22 cellular contexts compared by ENCODE assay signal in the genomic region with DNA sequence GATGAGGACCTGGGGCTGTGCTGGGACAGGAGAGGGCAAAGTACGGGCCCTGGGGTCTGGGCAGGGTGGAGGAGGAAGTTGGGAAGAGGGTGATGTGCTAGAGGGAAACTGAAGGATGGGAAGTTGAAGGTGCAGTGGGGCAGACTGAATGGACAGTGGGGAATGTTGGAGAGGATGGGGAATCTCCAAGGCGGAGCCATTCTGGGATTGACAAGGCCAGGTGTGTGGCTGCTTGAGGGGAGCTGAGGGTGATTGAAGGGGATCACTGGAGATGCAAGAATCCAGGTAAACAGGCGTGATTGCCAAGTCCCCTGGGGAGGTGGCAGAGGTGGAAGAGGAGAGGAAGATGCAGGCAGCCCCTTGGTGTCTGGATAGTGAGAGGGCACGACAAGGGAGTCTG.
"Had no signal": no experiment of that assay in that cellular context is flagged by ENCODE, and none has a peak within 500 bp of the region (broad histone marks: within the 10 kb centered on the region; RNA-seq: fewer than 3 reads in every experiment).

No MANE protein-coding gene starts in this region.

- H3K4me1 ChIP-seq: testis had no signal

- DNase-seq: activated CD4-positive, alpha-beta T cell treated with anti-CD3 and anti-CD28 coated beads, Interleukin-2, amount 10 ng/mL, durations not matched to agents 24 days and 14 days; activated gamma-delta T cell treated with Interleukin-2 at 50 U/mL for 16 hours; activated naive CD8-positive, alpha-beta T cell treated with anti-CD3 and anti-CD28 coated beads, Interleukin-2, amount 10 ng/mL, durations not matched to agents 7 days and 5 days; anterior cingulate cortex; brain microvascular endothelial cell; central memory CD4-positive, alpha-beta T cell; dorsolateral prefrontal cortex; endodermal cell; foreskin fibroblast; glutamatergic neuron; hippocampal formation; islet precursor cell; SK-N-SH; T-cell; T-helper 9 cell; testis had no signal

- H3K9me3 ChIP-seq: SK-N-SH, testis had no signal

- H3K4me3 ChIP-seq: dorsolateral prefrontal cortex, lung, testis had no signal

- H3K4me1 Mint-ChIP-seq: activated CD4-positive, alpha-beta T cell treated with anti-CD3 and anti-CD28 coated beads, Interleukin-2, amount 10 ng/mL, durations not matched to agents 24 days and 14 days; endodermal cell; mesothelial cell of epicardium; neural crest cell had no signal

- ATAC-seq: T-cell had no signal

- H3K4me3 Mint-ChIP-seq: activated CD4-positive, alpha-beta T cell treated with anti-CD3 and anti-CD28 coated beads, Interleukin-2, amount 10 ng/mL, durations not matched to agents 24 days and 14 days; activated naive CD8-positive, alpha-beta T cell treated with anti-CD3 and anti-CD28 coated beads, Interleukin-2, amount 10 ng/mL, durations not matched to agents 7 days and 5 days; activated T-helper 1 cell treated with anti-CD3 and anti-CD28 coated beads, Interleukin-12 subunit alpha, Interleukin-12 subunit beta, Interleukin-2, Interleukin-4 antibody, amounts not matched to agents 30 ng/mL and 10 ng/mL and 1 ng/mL, durations not matched to agents 14 hours and 24 hours and 36 hours; endodermal cell; mesothelial cell of epicardium; neural crest cell; T-cell; type B pancreatic cell had no signal

- H3K27me3 Mint-ChIP-seq: activated CD4-positive, alpha-beta T cell treated with anti-CD3 and anti-CD28 coated beads, Interleukin-2, amount 10 ng/mL, durations not matched to agents 24 days and 14 days; activated naive CD8-positive, alpha-beta T cell treated with anti-CD3 and anti-CD28 coated beads, Interleukin-2, amount 10 ng/mL, durations not matched to agents 7 days and 5 days; progenitor cell of endocrine pancreas; T-cell; type B pancreatic cell had no signal

- H3K9me3 Mint-ChIP-seq: activated CD4-positive, alpha-beta T cell treated with anti-CD3 and anti-CD28 coated beads, Interleukin-2, amount 10 ng/mL, durations not matched to agents 24 days and 14 days; activated naive CD8-positive, alpha-beta T cell treated with anti-CD3 and anti-CD28 coated beads, Interleukin-2, amount 10 ng/mL, durations not matched to agents 7 days and 5 days; activated T-helper 1 cell treated with anti-CD3 and anti-CD28 coated beads, Interleukin-12 subunit alpha, Interleukin-12 subunit beta, Interleukin-2, Interleukin-4 antibody, amounts not matched to agents 30 ng/mL and 10 ng/mL and 1 ng/mL, durations not matched to agents 14 hours and 24 hours and 36 hours; endodermal cell; mesothelial cell of epicardium; neural crest cell; T-cell; type B pancreatic cell had no signal

- H3K27ac Mint-ChIP-seq: activated CD4-positive, alpha-beta T cell treated with anti-CD3 and anti-CD28 coated beads, Interleukin-2, amount 10 ng/mL, durations not matched to agents 24 days and 14 days; activated naive CD8-positive, alpha-beta T cell treated with anti-CD3 and anti-CD28 coated beads, Interleukin-2, amount 10 ng/mL, durations not matched to agents 7 days and 5 days; activated T-helper 1 cell treated with anti-CD3 and anti-CD28 coated beads, Interleukin-12 subunit alpha, Interleukin-12 subunit beta, Interleukin-2, Interleukin-4 antibody, amounts not matched to agents 30 ng/mL and 10 ng/mL and 1 ng/mL, durations not matched to agents 14 hours and 24 hours and 36 hours; mesothelial cell of epicardium; progenitor cell of endocrine pancreas; type B pancreatic cell had no signal
